Comparison of ENCODE assay signal across 8 cellular contexts in genomic region chr2:25204190-25204838, GRCh38. TPM values are rescaled to one million over a fixed set of nuclear protein-coding genes. Genes with fewer than 3 reads are reported as not detected.
A peak's percentile ranks its signal among the peaks of the same experiment; 100 is the strongest.
DNase-seq lines count a peak whose midpoint lies in the region; ATAC-seq, FAIRE-seq and TF ChIP-seq lines count a peak whose summit lies in the region.
"Had no signal": no experiment of that assay in that cellular context is flagged by ENCODE, and none has a peak within 500 bp of the region (broad histone marks: within the 10 kb centered on the region; RNA-seq: fewer than 3 reads in every experiment).

No MANE protein-coding gene starts in this region.

- peak; percentile 60 for DNase-seq in germinal center (ENCODE audit: low spot score)
- peak; percentile 86 for DNase-seq in spleen
- no peak for DNase-seq in SKM-1 (lab: John Stamatoyannopoulos, UW; ENCODE audit: unreplicated experiment)
- no peak for DNase-seq in kidney
- DNase-seq: gastrocnemius medialis had no signal

- WGBS in spleen, 5 donors = 34 to 61% (median 44%) methylated on average over 46 to 59 of the region's 59 CpGs

- H3K4me1 ChIP-seq in HUES48 (ENCODE audit: control insufficient read depth, insufficient read depth, low read length) (0 out of 2 replicates have a peak, but pooled peaks cover 7% of the 10 kb centered on the region), spleen (peaks cover 0 to 50% (median 24%) of the 10 kb centered on the region in 6 donors), kidney (ENCODE audit: control insufficient read depth in 1 of 2, insufficient read depth in 1 of 2, low read depth in 1 of 2, low read length in 2 of 2) (no peaks in the 10 kb centered on the region)
- H3K4me1 ChIP-seq: gastrocnemius medialis had no signal

- no peak for TF ChIP-seq CTCF in spleen (IDR thresholded peaks at IDR 0.05 in 8 of 11, conservative IDR thresholded peaks at IDR 0.05 in 3 of 11)
- TF ChIP-seq CTCF in kidney (IDR thresholded peaks at IDR 0.05; ENCODE audit: borderline replicate concordance, extremely low read depth, insufficient read depth) = no peak

- H3K27me3 ChIP-seq in HUES48 (ENCODE audit: control insufficient read depth, insufficient read depth, low read length) = no peaks in the 10 kb centered on the region
- peaks cover 0 to 5% (median 0%) of the 10 kb centered on the region in 7 donors for H3K27me3 ChIP-seq in spleen (replicated peaks in 1 of 7)
- H3K27me3 ChIP-seq: gastrocnemius medialis had no signal

- H3K4me3 ChIP-seq in HUES48 (ENCODE audit: low read depth, low read length) (peak overlapping the region; percentile 26; the same call in 1 of the 2 replicates), spleen (peak overlapping the region; percentile 10 to 63 (median 26)), kidney (ENCODE audit: low read length in 2 of 2) (no peak overlapping the region)

- ATAC-seq in GM18498 (IDR thresholded peaks at IDR 0.05; ENCODE audit: unreplicated experiment) (peak; percentile 62), HG03520 (IDR thresholded peaks at IDR 0.05; ENCODE audit: unreplicated experiment) (no peak)
- ATAC-seq: gastrocnemius medialis had no signal

- no peaks in the 10 kb centered on the region for H3K36me3 ChIP-seq in HUES48 (ENCODE audit: control insufficient read depth, insufficient read depth, low read length)
- H3K36me3 ChIP-seq in spleen = no peaks in the 10 kb centered on the region
- H3K36me3 ChIP-seq in kidney (ENCODE audit: control insufficient read depth in 1 of 2, insufficient read depth in 2 of 2, low read length in 2 of 2) = no peaks in the 10 kb centered on the region
- H3K36me3 ChIP-seq: gastrocnemius medialis had no signal

- TF ChIP-seq POLR2A in spleen (IDR thresholded peaks at IDR 0.05) = no peak

- 0 out of 2 replicates have a peak overlapping the region, but pooled peaks have one; percentile 25 for H3K9ac ChIP-seq in HUES48 (ENCODE audit: low read depth, low read length)
- no peak overlapping the region for H3K9ac ChIP-seq in kidney (ENCODE audit: low read length in 2 of 2)

- intact Hi-C loops in spleen (cut with DNase I; ENCODE audit: low total_unique reads) = no loop called here
- intact Hi-C loops in kidney (cut with DNase I) = no loop called here

- no peak for FAIRE-seq in kidney (lab: Jason Lieb, UNC)

- H3K27ac ChIP-seq in HUES48 (ENCODE audit: low read depth, low read length) (no peak overlapping the region), spleen (peak overlapping the region in 7 of 8 donors; percentile 1 to 77 (median 42)), kidney (ENCODE audit: low read depth in 2 of 2, low read length in 2 of 2) (no peak overlapping the region)
- H3K27ac ChIP-seq: gastrocnemius medialis had no signal

- H3K9me3 ChIP-seq in HUES48 (ENCODE audit: control insufficient read depth, insufficient read depth, low read length) = no peaks in the 10 kb centered on the region
- H3K9me3 ChIP-seq in spleen = no peaks in the 10 kb centered on the region
- no peaks in the 10 kb centered on the region for H3K9me3 ChIP-seq in kidney (ENCODE audit: control insufficient read depth in 1 of 2, low read length in 2 of 2)
- H3K9me3 ChIP-seq: gastrocnemius medialis had no signal

RNA-seq across cellular contexts. Expression of gene POMC, which starts 35.9 kb away (rescaled TPM):
- total RNA-seq in spleen (1 to 10 TPM; 2.4 to 4.9 (median 3.2) TPM), kidney (1.5 TPM)
- polyA plus RNA-seq in spleen (1 to 10 TPM; 7.4 to 9.8 (median 8.8) TPM), kidney (ENCODE audit: insufficient read depth, low read depth, low replicate concordance) (2.1 TPM)

Comparison
In these comparisons a context has a peak if more than half of its experiments do, and no peak if none do; other contexts are left out.
1. H3K27ac ChIP-seq: peak in spleen (7 of 8); none in HUES48 (single experiment) and kidney (0 of 2).
2. H3K4me3 ChIP-seq: peak in HUES48 (single experiment) and spleen (8 of 8); none in kidney (0 of 2).
3. DNase-seq: peak in germinal center (single experiment) and spleen (single experiment); none in SKM-1 (single experiment) and kidney (single experiment).